ENCODE assay signal across 5 cellular contexts in genomic region chr11:117926166-117926565, GRCh38. TPM values are rescaled to one million over a fixed set of nuclear protein-coding genes. Genes with fewer than 3 reads are reported as not detected.
"Had no signal": no experiment of that assay in that cellular context is flagged by ENCODE, and none has a peak within 500 bp of the region (broad histone marks: within the 10 kb centered on the region; RNA-seq: fewer than 3 reads in every experiment).

No MANE protein-coding gene starts in this region.

RNA-seq across cellular contexts. Expression of gene TMPRSS13, which starts 3.0 kb away (rescaled TPM):
- total RNA-seq: M059J had no signal
- polyA plus RNA-seq: SK-N-SH had no signal

RNA-seq across cellular contexts. Expression of gene FXYD6, which starts 49.7 kb away (rescaled TPM):
- total RNA-seq: OCI-LY7, PC-3 had no signal
- polyA plus RNA-seq: IgD-negative memory B cell had no signal
